19 cellular contexts compared by ENCODE assay signal in genomic region chr11:1480555-1481482, GRCh38. TPM values are rescaled to one million over a fixed set of nuclear protein-coding genes. Genes with fewer than 3 reads are reported as not detected.
DNase-seq lines count a peak whose midpoint lies in the region; ATAC-seq and TF ChIP-seq lines count a peak whose summit lies in the region.
"Had no signal": no experiment of that assay in that cellular context is flagged by ENCODE, and none has a peak within 500 bp of the region (broad histone marks: within the 10 kb centered on the region; RNA-seq: fewer than 3 reads in every experiment).

No MANE protein-coding gene starts in this region.

- peaks cover under 1% of the 10 kb centered on the region for H3K4me1 ChIP-seq in colonic mucosa
- H3K4me1 ChIP-seq in left ventricle myocardium inferior: peaks cover 74% of the 10 kb centered on the region
- no peaks in the 10 kb centered on the region for H3K4me1 ChIP-seq in urinary bladder (ENCODE audit: insufficient read depth)
- H3K4me1 ChIP-seq: foreskin keratinocyte had no signal

- intact Hi-C loops in colonic mucosa (cut with DNase I) (no loop called here), left ventricle myocardium inferior (cut with micrococcal nuclease) (no loop called here), posterior vena cava (cut with DNase I) (no loop called here)

- H3K36me3 ChIP-seq in colonic mucosa (peaks cover 7% of the 10 kb centered on the region), left ventricle myocardium inferior (peaks cover 49% of the 10 kb centered on the region), urinary bladder (ENCODE audit: insufficient read depth) (no peaks in the 10 kb centered on the region)

- H3K4me3 ChIP-seq in colonic mucosa (no peak overlapping the region), left ventricle myocardium inferior (no peak overlapping the region), urinary bladder (ENCODE audit: low read depth, low read length) (no peak overlapping the region)
- H3K4me3 ChIP-seq: GM23248 had no signal

- DNase-seq in colonic mucosa (no peak), left ventricle myocardium inferior (peak; percentile 12), posterior vena cava (ENCODE audit: low spot score) (peak; percentile 78), NOMO-1 treated with dmso at 0.1 percent for 144 hours (lab: John Stamatoyannopoulos, UW; ENCODE audit: unreplicated experiment) (no peak)
- DNase-seq: activated B cell treated with CpG ODN at 0.5 μM for 24 hours; activated CD4-positive, alpha-beta memory T cell treated with anti-CD3 and anti-CD28 coated beads, Interleukin-2, amount 10 ng/mL, durations not matched to agents 7 days and 5 days; activated gamma-delta T cell; activated T-cell treated with anti-CD3 and anti-CD28 coated beads for 4 hours; dermis blood vessel endothelial cell; foreskin keratinocyte; GM23248; NCI-H1105 treated with DMSO at 0.1 percent for 48 hours; NCI-H2107; T1000 had no signal

- ATAC-seq in GM18511 (IDR thresholded peaks at IDR 0.05; ENCODE audit: unreplicated experiment) (no peak), GM19324 (IDR thresholded peaks at IDR 0.05; ENCODE audit: low FRiP score, unreplicated experiment) (no peak), HG02938 (IDR thresholded peaks at IDR 0.05; ENCODE audit: unreplicated experiment) (no peak)
- ATAC-seq: foreskin keratinocyte, SK-N-SH treated with all-trans-retinoic acid at 6 μM for 48 hours had no signal

- H3K27ac ChIP-seq in colonic mucosa (peak overlapping the region; percentile 3), left ventricle myocardium inferior (replicated peaks) (no peak overlapping the region), urinary bladder (ENCODE audit: low read depth) (peak overlapping the region; percentile 19)
- H3K27ac ChIP-seq: foreskin keratinocyte, GM23248 had no signal

- H3K27me3 ChIP-seq in colonic mucosa (no peaks in the 10 kb centered on the region), left ventricle myocardium inferior (ENCODE audit: low read depth) (no peaks in the 10 kb centered on the region)
- H3K27me3 ChIP-seq: foreskin keratinocyte had no signal

- 87% methylated on average over 36 of the region's 36 CpGs for WGBS in urinary bladder

- TF ChIP-seq CTCF in colonic mucosa (IDR thresholded peaks at IDR 0.05) (no peak), left ventricle myocardium inferior (IDR thresholded peaks at IDR 0.05; ENCODE audit: borderline replicate concordance) (no peak)

- H3K9me3 ChIP-seq in colonic mucosa (no peaks in the 10 kb centered on the region), left ventricle myocardium inferior (replicated peaks) (no peaks in the 10 kb centered on the region)

- no peak overlapping the region for H3K9ac ChIP-seq in colonic mucosa (ENCODE audit: low read depth in 2 of 2, low read length in 2 of 2)
- H3K9ac ChIP-seq: GM23248 had no signal

RNA-seq across cellular contexts. Expression of gene MOB2, which starts 5.8 kb away (rescaled TPM):
- total RNA-seq in colonic mucosa (10 to 100 TPM; 41.6 to 49.2 TPM), left ventricle myocardium inferior (49.5 TPM), posterior vena cava (10 to 100 TPM; 47.5 to 57.2 TPM), urinary bladder (27.5 TPM)
- polyA plus RNA-seq in urinary bladder: 120 TPM

Comparison
In these comparisons a context has a peak if more than half of its experiments do, and no peak if none do; other contexts are left out.
1. DNase-seq: peak in left ventricle myocardium inferior (single experiment) and posterior vena cava (single experiment); none in colonic mucosa (single experiment) and NOMO-1 treated with dmso at 0.1 percent for 144 hours (single experiment).